1 cellular context compared by ENCODE assay signal in the genomic region with DNA sequence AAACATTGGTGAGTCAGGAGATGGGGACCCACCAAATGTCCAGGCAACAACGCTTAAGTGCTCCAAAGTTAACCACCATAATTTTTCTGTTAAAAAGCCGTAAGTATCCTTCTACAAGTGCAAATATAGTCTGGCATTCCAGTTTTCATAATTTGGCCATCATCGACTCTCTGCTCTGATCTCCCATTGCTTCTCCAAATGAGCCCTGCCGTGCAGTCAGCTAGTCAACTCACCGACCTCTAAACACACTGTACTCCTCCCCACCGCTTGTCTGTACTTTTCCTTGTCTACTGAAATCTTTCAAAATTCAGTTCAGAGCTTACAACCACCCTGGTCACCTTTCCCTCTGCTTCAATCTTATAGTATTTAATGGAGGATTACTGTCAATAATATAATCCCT.
TF ChIP-seq lines count a peak whose summit lies in the region.

No MANE protein-coding gene starts in this region.

TF ChIP-seq in GM12878, 131 proteins besides CTCF, POLR2A, EP300 and RAD21:
- TF ChIP-seq, protein P1, sequence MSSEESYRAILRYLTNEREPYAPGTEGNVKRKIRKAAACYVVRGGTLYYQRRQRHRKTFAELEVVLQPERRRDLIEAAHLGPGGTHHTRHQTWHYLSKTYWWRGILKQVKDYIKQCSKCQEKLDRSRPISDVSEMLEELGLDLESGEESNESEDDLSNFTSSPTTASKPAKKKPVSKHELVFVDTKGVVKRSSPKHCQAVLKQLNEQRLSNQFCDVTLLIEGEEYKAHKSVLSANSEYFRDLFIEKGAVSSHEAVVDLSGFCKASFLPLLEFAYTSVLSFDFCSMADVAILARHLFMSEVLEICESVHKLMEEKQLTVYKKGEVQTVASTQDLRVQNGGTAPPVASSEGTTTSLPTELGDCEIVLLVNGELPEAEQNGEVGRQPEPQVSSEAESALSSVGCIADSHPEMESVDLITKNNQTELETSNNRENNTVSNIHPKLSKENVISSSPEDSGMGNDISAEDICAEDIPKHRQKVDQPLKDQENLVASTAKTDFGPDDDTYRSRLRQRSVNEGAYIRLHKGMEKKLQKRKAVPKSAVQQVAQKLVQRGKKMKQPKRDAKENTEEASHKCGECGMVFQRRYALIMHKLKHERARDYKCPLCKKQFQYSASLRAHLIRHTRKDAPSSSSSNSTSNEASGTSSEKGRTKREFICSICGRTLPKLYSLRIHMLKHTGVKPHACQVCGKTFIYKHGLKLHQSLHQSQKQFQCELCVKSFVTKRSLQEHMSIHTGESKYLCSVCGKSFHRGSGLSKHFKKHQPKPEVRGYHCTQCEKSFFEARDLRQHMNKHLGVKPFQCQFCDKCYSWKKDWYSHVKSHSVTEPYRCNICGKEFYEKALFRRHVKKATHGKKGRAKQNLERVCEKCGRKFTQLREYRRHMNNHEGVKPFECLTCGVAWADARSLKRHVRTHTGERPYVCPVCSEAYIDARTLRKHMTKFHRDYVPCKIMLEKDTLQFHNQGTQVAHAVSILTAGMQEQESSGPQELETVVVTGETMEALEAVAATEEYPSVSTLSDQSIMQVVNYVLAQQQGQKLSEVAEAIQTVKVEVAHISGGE (CRISPR knock-in tag; IDR thresholded peaks at IDR 0.05) = no peak
- TF ChIP-seq BACH1 (IDR thresholded peaks at IDR 0.05; ENCODE audit: borderline replicate concordance) (no peak), NR2F1 (conservative IDR thresholded peaks at IDR 0.05) (no peak), POLR2AphosphoS5 (IDR thresholded peaks at IDR 0.05; ENCODE audit: low read length) (no peak), CEBPB (IDR thresholded peaks at IDR 0.05; ENCODE audit: borderline replicate concordance in 1 of 2, low read depth in 2 of 2, low read length in 2 of 2) (no peak), HDAC6 (IDR thresholded peaks at IDR 0.05; ENCODE audit: unreplicated experiment) (no peak), YY1 (IDR thresholded peaks at IDR 0.05; ENCODE audit: low read depth, low read length) (no peak), ZNF207 (IDR thresholded peaks at IDR 0.05; ENCODE audit: borderline replicate concordance) (no peak), ZNF274 (IDR thresholded peaks at IDR 0.05; ENCODE audit: insufficient read depth, insufficient read length) (no peak), KLF5 (IDR thresholded peaks at IDR 0.05; ENCODE audit: partially characterized antibody) (no peak), SP1 (IDR thresholded peaks at IDR 0.05; ENCODE audit: low read depth, low read length) (no peak), ESRRA (IDR thresholded peaks at IDR 0.05; ENCODE audit: low read length) (no peak)
- TF ChIP-seq, protein P2, sequence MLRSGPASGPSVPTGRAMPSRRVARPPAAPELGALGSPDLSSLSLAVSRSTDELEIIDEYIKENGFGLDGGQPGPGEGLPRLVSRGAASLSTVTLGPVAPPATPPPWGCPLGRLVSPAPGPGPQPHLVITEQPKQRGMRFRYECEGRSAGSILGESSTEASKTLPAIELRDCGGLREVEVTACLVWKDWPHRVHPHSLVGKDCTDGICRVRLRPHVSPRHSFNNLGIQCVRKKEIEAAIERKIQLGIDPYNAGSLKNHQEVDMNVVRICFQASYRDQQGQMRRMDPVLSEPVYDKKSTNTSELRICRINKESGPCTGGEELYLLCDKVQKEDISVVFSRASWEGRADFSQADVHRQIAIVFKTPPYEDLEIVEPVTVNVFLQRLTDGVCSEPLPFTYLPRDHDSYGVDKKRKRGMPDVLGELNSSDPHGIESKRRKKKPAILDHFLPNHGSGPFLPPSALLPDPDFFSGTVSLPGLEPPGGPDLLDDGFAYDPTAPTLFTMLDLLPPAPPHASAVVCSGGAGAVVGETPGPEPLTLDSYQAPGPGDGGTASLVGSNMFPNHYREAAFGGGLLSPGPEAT (IDR thresholded peaks at IDR 0.05; ENCODE audit: low read depth) = no peak
- TF ChIP-seq, protein P3, sequence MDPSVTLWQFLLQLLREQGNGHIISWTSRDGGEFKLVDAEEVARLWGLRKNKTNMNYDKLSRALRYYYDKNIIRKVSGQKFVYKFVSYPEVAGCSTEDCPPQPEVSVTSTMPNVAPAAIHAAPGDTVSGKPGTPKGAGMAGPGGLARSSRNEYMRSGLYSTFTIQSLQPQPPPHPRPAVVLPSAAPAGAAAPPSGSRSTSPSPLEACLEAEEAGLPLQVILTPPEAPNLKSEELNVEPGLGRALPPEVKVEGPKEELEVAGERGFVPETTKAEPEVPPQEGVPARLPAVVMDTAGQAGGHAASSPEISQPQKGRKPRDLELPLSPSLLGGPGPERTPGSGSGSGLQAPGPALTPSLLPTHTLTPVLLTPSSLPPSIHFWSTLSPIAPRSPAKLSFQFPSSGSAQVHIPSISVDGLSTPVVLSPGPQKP (IDR thresholded peaks at IDR 0.05; ENCODE audit: low read depth, low read length) = no peak
- TF ChIP-seq, protein P4, sequence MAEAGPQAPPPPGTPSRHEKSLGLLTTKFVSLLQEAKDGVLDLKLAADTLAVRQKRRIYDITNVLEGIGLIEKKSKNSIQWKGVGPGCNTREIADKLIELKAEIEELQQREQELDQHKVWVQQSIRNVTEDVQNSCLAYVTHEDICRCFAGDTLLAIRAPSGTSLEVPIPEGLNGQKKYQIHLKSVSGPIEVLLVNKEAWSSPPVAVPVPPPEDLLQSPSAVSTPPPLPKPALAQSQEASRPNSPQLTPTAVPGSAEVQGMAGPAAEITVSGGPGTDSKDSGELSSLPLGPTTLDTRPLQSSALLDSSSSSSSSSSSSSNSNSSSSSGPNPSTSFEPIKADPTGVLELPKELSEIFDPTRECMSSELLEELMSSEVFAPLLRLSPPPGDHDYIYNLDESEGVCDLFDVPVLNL (IDR thresholded peaks at IDR 0.05; ENCODE audit: low read depth, low read length) = no peak
TF ChIP-seq in GM12878: peak in this region for 0.
